Comparison of ENCODE assay signal across 8 cellular contexts in genomic region chr13:45310341-45311138, GRCh38. TPM values are rescaled to one million over a fixed set of nuclear protein-coding genes. Genes with fewer than 3 reads are reported as not detected.
DNase-seq lines count a peak whose midpoint lies in the region; ATAC-seq, FAIRE-seq and TF ChIP-seq lines count a peak whose summit lies in the region.

No MANE protein-coding gene starts in this region.

- peak overlapping the region in 43 of 59 donors; percentile 2 to 86 (median 57) for H3K27ac ChIP-seq in dorsolateral prefrontal cortex
- no peak overlapping the region for H3K27ac ChIP-seq in ovary

- intact Hi-C loops in dorsolateral prefrontal cortex (cut with DNase I): loop anchor here (1.0 to 2.0 kb wide), 4 partner anchors 30 to 263 kb away; no protein-coding TSS in a partner anchor
- intact Hi-C loops in ovary (cut with DNase I): no loop called here

- DNase-seq in GM18507 (ENCODE audit: extremely low spot score, insufficient read length, low read depth) (no peak), NCI-H146 (lab: John Stamatoyannopoulos, UW) (peak; percentile 60), dorsolateral prefrontal cortex (no peak), ovary (no peak), Kasumi-1 (lab: John Stamatoyannopoulos, UW) (no peak), inferior parietal cortex (ENCODE audit: extremely low spot score) (no peak), NCI-H1930 (lab: John Stamatoyannopoulos, UW) (no peak)

- no peaks in the 10 kb centered on the region for H3K27me3 ChIP-seq in dorsolateral prefrontal cortex
- H3K27me3 ChIP-seq in ovary: no peaks in the 10 kb centered on the region

- H3K4me1 ChIP-seq in ovary (ENCODE audit: insufficient read depth): no peaks in the 10 kb centered on the region

- H3K4me3 ChIP-seq in dorsolateral prefrontal cortex (peak overlapping the region; percentile 32 to 85 (median 65)), ovary (peak overlapping the region; percentile 35)

- no peaks in the 10 kb centered on the region for H3K36me3 ChIP-seq in ovary

- TF ChIP-seq CTCF in dorsolateral prefrontal cortex (IDR thresholded peaks at IDR 0.05 in 54 of 56, conservative IDR thresholded peaks at IDR 0.05 in 2 of 56; ENCODE audit: low read depth in 1 of 56, partially characterized antibody in 56 of 56) (no peak), ovary (IDR thresholded peaks at IDR 0.05) (no peak)

- WGBS in ovary, 3 donors: 7 to 13% (median 8%) methylated on average over 15 of the region's 15 CpGs

- no peak for ATAC-seq in GM19324 (IDR thresholded peaks at IDR 0.05; ENCODE audit: low FRiP score, unreplicated experiment)

- TF ChIP-seq POLR2A in ovary (IDR thresholded peaks at IDR 0.05): no peak

- H3K9me3 ChIP-seq in ovary: no peaks in the 10 kb centered on the region

- FAIRE-seq in GM18507 (lab: Jason Lieb, UNC): peak; percentile 45

- no peak for TF ChIP-seq EP300 in ovary (IDR thresholded peaks at IDR 0.05)

RNA-seq across cellular contexts. Expression of gene TPT1, which starts 30.4 kb away (rescaled TPM):
- total RNA-seq in dorsolateral prefrontal cortex (1,000 to 10,000 TPM in 26 of 120 experiments, 100 to 1,000 TPM in 94; 620 to 1,435 (median 896) TPM), ovary (1,000 to 10,000 TPM; 4,694 to 8,633 (median 7,041) TPM)
- polyA plus RNA-seq in ovary: over 10,000 TPM; 11,087 to 14,373 TPM

Comparison
In these comparisons a context has a peak if more than half of its experiments do, and no peak if none do; other contexts are left out.
1. H3K27ac ChIP-seq: peak in dorsolateral prefrontal cortex (43 of 59); none in ovary (0 of 2).
2. intact Hi-C loops: an anchor here in dorsolateral prefrontal cortex (1.0 to 2.0 kb wide); none called in ovary.